ENCODE assay signal across 1 cellular context in the genomic region with DNA sequence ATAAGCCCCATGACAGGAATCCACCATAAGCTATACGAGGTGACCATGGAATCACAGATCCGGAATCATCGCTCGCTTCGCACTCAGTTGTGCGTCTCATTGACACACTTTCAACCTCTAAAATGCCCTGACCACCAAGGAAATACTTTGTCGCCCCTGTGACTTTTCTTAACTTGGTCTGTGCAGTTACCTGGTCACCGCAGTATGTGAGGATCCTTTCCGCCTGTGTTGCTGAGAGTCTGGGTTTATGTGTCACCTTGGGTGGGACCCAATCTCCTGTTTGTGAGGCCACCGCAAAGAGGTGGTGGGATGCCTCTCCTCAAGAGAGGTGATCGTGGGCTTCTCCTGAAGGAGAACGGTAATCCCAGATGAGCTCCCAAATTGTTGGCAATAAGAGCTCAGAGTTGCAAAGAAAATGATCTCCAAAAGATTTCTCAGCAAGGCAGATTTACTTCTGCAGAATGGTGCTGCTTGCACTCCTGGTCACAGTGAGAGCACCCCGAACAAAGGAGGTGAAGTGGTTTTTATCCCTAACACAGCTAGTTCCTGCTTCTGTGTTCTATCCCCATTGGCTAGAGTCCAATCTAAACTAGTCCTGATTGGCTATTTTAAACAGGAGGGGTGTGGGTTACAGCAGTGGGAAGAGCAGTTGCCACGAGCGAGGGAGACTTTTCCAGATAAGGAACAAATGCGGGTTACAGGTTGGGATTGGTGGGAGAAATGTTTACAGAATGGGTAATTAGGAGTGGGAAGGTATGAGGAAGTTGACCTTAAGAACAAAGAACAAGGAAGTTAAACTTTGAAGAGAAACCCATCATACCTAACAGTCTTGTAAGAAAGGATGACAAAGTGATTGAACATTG.
TF ChIP-seq lines count a peak whose summit lies in the region.

No MANE protein-coding gene starts in this region.

TF ChIP-seq in GM23338, 12 proteins besides CTCF, POLR2A, EP300 and RAD21 (continued from another document):
- TF ChIP-seq, protein P1, sequence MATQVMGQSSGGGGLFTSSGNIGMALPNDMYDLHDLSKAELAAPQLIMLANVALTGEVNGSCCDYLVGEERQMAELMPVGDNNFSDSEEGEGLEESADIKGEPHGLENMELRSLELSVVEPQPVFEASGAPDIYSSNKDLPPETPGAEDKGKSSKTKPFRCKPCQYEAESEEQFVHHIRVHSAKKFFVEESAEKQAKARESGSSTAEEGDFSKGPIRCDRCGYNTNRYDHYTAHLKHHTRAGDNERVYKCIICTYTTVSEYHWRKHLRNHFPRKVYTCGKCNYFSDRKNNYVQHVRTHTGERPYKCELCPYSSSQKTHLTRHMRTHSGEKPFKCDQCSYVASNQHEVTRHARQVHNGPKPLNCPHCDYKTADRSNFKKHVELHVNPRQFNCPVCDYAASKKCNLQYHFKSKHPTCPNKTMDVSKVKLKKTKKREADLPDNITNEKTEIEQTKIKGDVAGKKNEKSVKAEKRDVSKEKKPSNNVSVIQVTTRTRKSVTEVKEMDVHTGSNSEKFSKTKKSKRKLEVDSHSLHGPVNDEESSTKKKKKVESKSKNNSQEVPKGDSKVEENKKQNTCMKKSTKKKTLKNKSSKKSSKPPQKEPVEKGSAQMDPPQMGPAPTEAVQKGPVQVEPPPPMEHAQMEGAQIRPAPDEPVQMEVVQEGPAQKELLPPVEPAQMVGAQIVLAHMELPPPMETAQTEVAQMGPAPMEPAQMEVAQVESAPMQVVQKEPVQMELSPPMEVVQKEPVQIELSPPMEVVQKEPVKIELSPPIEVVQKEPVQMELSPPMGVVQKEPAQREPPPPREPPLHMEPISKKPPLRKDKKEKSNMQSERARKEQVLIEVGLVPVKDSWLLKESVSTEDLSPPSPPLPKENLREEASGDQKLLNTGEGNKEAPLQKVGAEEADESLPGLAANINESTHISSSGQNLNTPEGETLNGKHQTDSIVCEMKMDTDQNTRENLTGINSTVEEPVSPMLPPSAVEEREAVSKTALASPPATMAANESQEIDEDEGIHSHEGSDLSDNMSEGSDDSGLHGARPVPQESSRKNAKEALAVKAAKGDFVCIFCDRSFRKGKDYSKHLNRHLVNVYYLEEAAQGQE (IDR thresholded peaks at IDR 0.05; ENCODE audit: unreplicated experiment): no peak
- no peak for TF ChIP-seq EZH2phosphoT487 (IDR thresholded peaks at IDR 0.05; ENCODE audit: unreplicated experiment)
